In the genomic region with DNA sequence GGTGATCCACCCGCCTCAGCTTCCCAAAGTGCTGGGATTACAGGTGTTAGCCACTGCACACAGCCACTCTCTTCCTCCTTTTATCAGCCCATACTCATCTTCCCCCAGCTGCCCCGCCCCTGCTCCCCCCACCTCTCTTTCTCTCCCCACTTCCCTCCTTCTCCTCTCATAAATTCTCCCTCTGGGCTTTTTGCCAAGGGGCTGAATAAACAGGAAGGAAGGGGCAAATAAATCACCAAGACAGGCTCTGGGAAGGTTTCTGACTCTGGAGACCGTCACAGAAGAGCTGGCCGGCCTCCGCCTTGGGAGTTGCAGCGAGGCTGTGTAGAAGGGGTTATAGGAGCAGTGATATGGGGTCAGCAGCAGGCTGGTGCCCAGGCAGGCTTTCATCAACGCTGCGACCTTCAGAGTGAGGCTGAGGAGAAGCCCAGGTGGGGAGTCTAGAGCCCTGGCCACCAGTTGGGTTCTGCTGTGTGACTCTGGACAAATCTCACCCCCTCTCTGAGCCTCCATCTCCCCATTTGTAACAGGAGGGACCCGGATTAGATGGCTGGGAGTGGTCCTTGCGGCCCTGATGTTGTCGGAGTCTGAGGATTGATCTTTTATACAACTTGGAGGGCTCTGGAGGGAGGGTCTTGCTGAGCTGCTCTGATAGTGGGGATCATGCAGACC, we compare ENCODE assay signal across 10 cellular contexts.
DNase-seq lines count a peak whose midpoint lies in the region; ATAC-seq, FAIRE-seq and TF ChIP-seq lines count a peak whose summit lies in the region.
"Had no signal": no experiment of that assay in that cellular context is flagged by ENCODE, and none has a peak within 500 bp of the region (broad histone marks: within the 10 kb centered on the region; RNA-seq: fewer than 3 reads in every experiment).

No MANE protein-coding gene starts in this region.

- no peak for TF ChIP-seq RAD21 in IMR-90 (IDR thresholded peaks at IDR 0.05; ENCODE audit: low read length)

- H3K23ac ChIP-seq in IMR-90 (ENCODE audit: low read depth, low read length): no peak overlapping the region

- H4K20me1 ChIP-seq in IMR-90 (ENCODE audit: insufficient read depth, low read length): no peaks in the 10 kb centered on the region

- H3K36me3 ChIP-seq in IMR-90 (ENCODE audit: control insufficient read depth, insufficient read depth, low read length): no peaks in the 10 kb centered on the region

- in situ Hi-C loops in IMR-90 (cut with MboI; ENCODE audit: low sequenced_read_pairs): no loop called here

- H2AFZ ChIP-seq in IMR-90 (replicated peaks; ENCODE audit: low read length, poor library complexity): peak overlapping the region; percentile 67
- H2AFZ ChIP-seq: parathyroid adenoma had no signal

- dilution Hi-C loops in IMR-90 (cut with HindIII; ENCODE audit: low sequenced_read_pairs, unreplicated experiment): no loop called here

- intact Hi-C loops in IMR-90 (cut with micrococcal nuclease): no loop called here

- H2BK5ac ChIP-seq in IMR-90 (ENCODE audit: low read depth, low read length, poor library complexity, severe bottlenecking): no peak overlapping the region

- H3K79me1 ChIP-seq in IMR-90 (ENCODE audit: low read depth in 1 of 2, low read length in 2 of 2): no peaks in the 10 kb centered on the region

- no peak for TF ChIP-seq CTCF in IMR-90 (conservative IDR thresholded peaks at IDR 0.05; ENCODE audit: low read depth, low read length)

- H3K4ac ChIP-seq in IMR-90 (ENCODE audit: low read depth, low read length): no peak overlapping the region

- no peaks in the 10 kb centered on the region for H3K27me3 ChIP-seq in IMR-90 (ENCODE audit: control insufficient read depth, insufficient read depth, low read length)

- CTCF ChIA-PET in IMR-90 (lab: Yijun Ruan, JAX): no interaction called here

- WGBS in IMR-90 (ENCODE audit: extremely low coverage in 2 of 2, insufficient read length in 1 of 2), 2 experiments: no CpG with 5 or more reads among the region's 11 CpGs

- no peak overlapping the region for H3K4me3 ChIP-seq in IMR-90 (ENCODE audit: insufficient read depth, low read depth, low read length)

- peaks cover 17% of the 10 kb centered on the region for H3K4me1 ChIP-seq in IMR-90 (ENCODE audit: control insufficient read depth, insufficient read depth, low read length)
- H3K4me1 ChIP-seq: parathyroid adenoma had no signal

- peak overlapping the region; percentile 48 for H3K14ac ChIP-seq in IMR-90 (replicated peaks; ENCODE audit: low read depth, low read length)

- peak overlapping the region in 1 of 2 experiments; percentile 67; a peak in 1 of 4 replicates for H4K8ac ChIP-seq in IMR-90 (ENCODE audit: low read depth in 2 of 2, low read length in 2 of 2)

- H2AK5ac ChIP-seq in IMR-90 (ENCODE audit: low read depth, low read length): 0 out of 2 replicates have a peak overlapping the region, but pooled peaks have one; percentile 4

- DNase-seq in A172 (ENCODE audit: low spot score) (peak; percentile 89), IMR-90 (peak; percentile 91), RCC 7860 (ENCODE audit: low spot score) (peak; percentile 92), glomerular visceral epithelial cell (ENCODE audit: extremely low spot score) (peak; percentile 91), stromal cell of bone marrow (ENCODE audit: low read depth) (peak; percentile 40), cerebellar cortex (ENCODE audit: low spot score) (no peak)
- DNase-seq: CD4-positive, CD25-positive, alpha-beta regulatory T cell had no signal

- no peak overlapping the region for H3K18ac ChIP-seq in IMR-90 (ENCODE audit: low read depth, low read length)

- peak overlapping the region; percentile 70 for H2BK120ac ChIP-seq in IMR-90 (ENCODE audit: low read depth, low read length)

- 0 out of 2 replicates have a peak, but pooled peaks cover 4% of the 10 kb centered on the region for H3K9me1 ChIP-seq in IMR-90 (ENCODE audit: insufficient read depth, low read length)

- no peak overlapping the region for H3K27ac ChIP-seq in IMR-90 (ENCODE audit: insufficient read depth, low read length)
- H3K27ac ChIP-seq: parathyroid adenoma had no signal

- FAIRE-seq in RCC 7860 (lab: Jason Lieb, UNC): peak; percentile 80

- no peak overlapping the region for H4K5ac ChIP-seq in IMR-90 (ENCODE audit: low read depth, low read length)

- no peak overlapping the region for H3K9ac ChIP-seq in IMR-90 (ENCODE audit: low read depth, low read length)
- H3K9ac ChIP-seq: parathyroid adenoma had no signal

- no peak overlapping the region for H3K4me2 ChIP-seq in IMR-90 (ENCODE audit: low read depth, low read length)

- POLR2A ChIA-PET in IMR-90 (lab: Charles Lee; ENCODE audit: unreplicated experiment): no interaction called here

- peak overlapping the region; percentile 31 for H2AK9ac ChIP-seq in IMR-90 (replicated peaks; ENCODE audit: low read depth, low read length, poor library complexity)

- H3K56ac ChIP-seq in IMR-90 (ENCODE audit: extremely low read depth, insufficient read depth, low read length): no peak overlapping the region

- H2BK20ac ChIP-seq in IMR-90 (ENCODE audit: low read depth, low read length): peak overlapping the region; percentile 24; the same call in 1 of the 2 replicates

- TF ChIP-seq POLR2A in IMR-90 (IDR thresholded peaks at IDR 0.05; ENCODE audit: low read depth, low read length): no peak

- H2BK15ac ChIP-seq in IMR-90 (ENCODE audit: low read depth, low read length): 0 out of 3 replicates have a peak overlapping the region, but pooled peaks have one; percentile 37

- peaks cover 3% of the 10 kb centered on the region; the same call in 1 of the 2 replicates for H3K9me3 ChIP-seq in IMR-90 (ENCODE audit: control insufficient read depth, insufficient read depth, low read length)

- no TSS peak for BruUV-seq in IMR-90 (replicated peaks; lab: Mats Ljungman, UMichigan)

- peak; percentile 89 for ATAC-seq in IMR-90 (ENCODE audit: low read depth)
- ATAC-seq in GM21825 (IDR thresholded peaks at IDR 0.05; ENCODE audit: unreplicated experiment): no peak
- ATAC-seq in HG03139 (IDR thresholded peaks at IDR 0.05; ENCODE audit: unreplicated experiment): no peak

- H4K91ac ChIP-seq in IMR-90 (ENCODE audit: insufficient read depth, low read depth, low read length): peak overlapping the region; percentile 57

TF ChIP-seq in IMR-90, 13 proteins besides CTCF, POLR2A, EP300 and RAD21:
- TF ChIP-seq MXI1 (IDR thresholded peaks at IDR 0.05; ENCODE audit: borderline replicate concordance, low read depth, low read length): no peak
- peak; percentile 97 for TF ChIP-seq MAZ (IDR thresholded peaks at IDR 0.05; ENCODE audit: borderline replicate concordance, low read depth, low read length)
- TF ChIP-seq RFX5 (IDR thresholded peaks at IDR 0.05; ENCODE audit: low read depth, low read length): no peak
- TF ChIP-seq RCOR1 (IDR thresholded peaks at IDR 0.05; ENCODE audit: insufficient replicate concordance, low read length): no peak
- TF ChIP-seq, protein P1, sequence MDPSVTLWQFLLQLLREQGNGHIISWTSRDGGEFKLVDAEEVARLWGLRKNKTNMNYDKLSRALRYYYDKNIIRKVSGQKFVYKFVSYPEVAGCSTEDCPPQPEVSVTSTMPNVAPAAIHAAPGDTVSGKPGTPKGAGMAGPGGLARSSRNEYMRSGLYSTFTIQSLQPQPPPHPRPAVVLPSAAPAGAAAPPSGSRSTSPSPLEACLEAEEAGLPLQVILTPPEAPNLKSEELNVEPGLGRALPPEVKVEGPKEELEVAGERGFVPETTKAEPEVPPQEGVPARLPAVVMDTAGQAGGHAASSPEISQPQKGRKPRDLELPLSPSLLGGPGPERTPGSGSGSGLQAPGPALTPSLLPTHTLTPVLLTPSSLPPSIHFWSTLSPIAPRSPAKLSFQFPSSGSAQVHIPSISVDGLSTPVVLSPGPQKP (IDR thresholded peaks at IDR 0.05; ENCODE audit: borderline replicate concordance, low read depth, low read length): no peak
- no peak for TF ChIP-seq USF2 (IDR thresholded peaks at IDR 0.05; ENCODE audit: low read depth, low read length)
- no peak for TF ChIP-seq CEBPB (IDR thresholded peaks at IDR 0.05; ENCODE audit: low read depth, low read length)
- TF ChIP-seq NFE2L2 (IDR thresholded peaks at IDR 0.05; ENCODE audit: low read depth, low read length): no peak
